1 cellular context compared by ENCODE assay signal in genomic region chr3:161332792-161333191, GRCh38.
TF ChIP-seq lines count a peak whose summit lies in the region.

No MANE protein-coding gene starts in this region.

TF ChIP-seq in HepG2, 621 proteins besides CTCF, POLR2A, EP300 and RAD21 (continued from another document and continues in another):
- peak; percentile 25; the same call in 1 of the 2 replicates for TF ChIP-seq NCOA2 (CRISPR knock-in tag; IDR thresholded peaks at IDR 0.05)
- TF ChIP-seq, protein P1, sequence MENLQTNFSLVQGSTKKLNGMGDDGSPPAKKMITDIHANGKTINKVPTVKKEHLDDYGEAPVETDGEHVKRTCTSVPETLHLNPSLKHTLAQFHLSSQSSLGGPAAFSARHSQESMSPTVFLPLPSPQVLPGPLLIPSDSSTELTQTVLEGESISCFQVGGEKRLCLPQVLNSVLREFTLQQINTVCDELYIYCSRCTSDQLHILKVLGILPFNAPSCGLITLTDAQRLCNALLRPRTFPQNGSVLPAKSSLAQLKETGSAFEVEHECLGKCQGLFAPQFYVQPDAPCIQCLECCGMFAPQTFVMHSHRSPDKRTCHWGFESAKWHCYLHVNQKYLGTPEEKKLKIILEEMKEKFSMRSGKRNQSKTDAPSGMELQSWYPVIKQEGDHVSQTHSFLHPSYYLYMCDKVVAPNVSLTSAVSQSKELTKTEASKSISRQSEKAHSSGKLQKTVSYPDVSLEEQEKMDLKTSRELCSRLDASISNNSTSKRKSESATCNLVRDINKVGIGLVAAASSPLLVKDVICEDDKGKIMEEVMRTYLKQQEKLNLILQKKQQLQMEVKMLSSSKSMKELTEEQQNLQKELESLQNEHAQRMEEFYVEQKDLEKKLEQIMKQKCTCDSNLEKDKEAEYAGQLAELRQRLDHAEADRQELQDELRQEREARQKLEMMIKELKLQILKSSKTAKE (CRISPR knock-in tag; IDR thresholded peaks at IDR 0.05; ENCODE audit: borderline replicate concordance) = no peak
- TF ChIP-seq ZNF850 (CRISPR knock-in tag; conservative IDR thresholded peaks at IDR 0.05) = no peak
- TF ChIP-seq ZNF761 (CRISPR knock-in tag; conservative IDR thresholded peaks at IDR 0.05) = no peak
- no peak for TF ChIP-seq MIER3 (CRISPR knock-in tag; IDR thresholded peaks at IDR 0.05; ENCODE audit: borderline replicate concordance)
- TF ChIP-seq AFF4 (CRISPR knock-in tag; IDR thresholded peaks at IDR 0.05) = no peak
- no peak for TF ChIP-seq TBP (CRISPR knock-in tag; IDR thresholded peaks at IDR 0.05)
- no peak for TF ChIP-seq ZNF317 (CRISPR knock-in tag; IDR thresholded peaks at IDR 0.05)
- no peak for TF ChIP-seq ZNF260 (CRISPR knock-in tag; IDR thresholded peaks at IDR 0.05; ENCODE audit: borderline replicate concordance, low read depth)
- no peak for TF ChIP-seq AGO2 (optimal IDR thresholded peaks at IDR 0.05; ENCODE audit: low read depth, low read length)
- no peak for TF ChIP-seq ZNF431 (CRISPR knock-in tag; IDR thresholded peaks at IDR 0.05; ENCODE audit: borderline replicate concordance, low read depth)
- no peak for TF ChIP-seq NR3C1 (CRISPR knock-in tag; IDR thresholded peaks at IDR 0.05)
- TF ChIP-seq, protein P2, sequence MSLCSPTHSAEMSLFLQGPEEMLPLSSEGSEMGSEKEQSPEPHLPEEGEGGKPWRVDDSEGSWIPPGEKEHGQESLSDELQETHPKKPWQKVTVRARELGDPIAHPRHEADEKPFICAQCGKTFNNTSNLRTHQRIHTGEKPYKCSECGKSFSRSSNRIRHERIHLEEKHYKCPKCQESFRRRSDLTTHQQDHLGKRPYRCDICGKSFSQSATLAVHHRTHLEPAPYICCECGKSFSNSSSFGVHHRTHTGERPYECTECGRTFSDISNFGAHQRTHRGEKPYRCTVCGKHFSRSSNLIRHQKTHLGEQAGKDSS (CRISPR knock-in tag; IDR thresholded peaks at IDR 0.05; ENCODE audit: borderline replicate concordance, low read depth) = no peak
- TF ChIP-seq LRRFIP1 (CRISPR knock-in tag; conservative IDR thresholded peaks at IDR 0.05) = no peak
- TF ChIP-seq, protein P3, sequence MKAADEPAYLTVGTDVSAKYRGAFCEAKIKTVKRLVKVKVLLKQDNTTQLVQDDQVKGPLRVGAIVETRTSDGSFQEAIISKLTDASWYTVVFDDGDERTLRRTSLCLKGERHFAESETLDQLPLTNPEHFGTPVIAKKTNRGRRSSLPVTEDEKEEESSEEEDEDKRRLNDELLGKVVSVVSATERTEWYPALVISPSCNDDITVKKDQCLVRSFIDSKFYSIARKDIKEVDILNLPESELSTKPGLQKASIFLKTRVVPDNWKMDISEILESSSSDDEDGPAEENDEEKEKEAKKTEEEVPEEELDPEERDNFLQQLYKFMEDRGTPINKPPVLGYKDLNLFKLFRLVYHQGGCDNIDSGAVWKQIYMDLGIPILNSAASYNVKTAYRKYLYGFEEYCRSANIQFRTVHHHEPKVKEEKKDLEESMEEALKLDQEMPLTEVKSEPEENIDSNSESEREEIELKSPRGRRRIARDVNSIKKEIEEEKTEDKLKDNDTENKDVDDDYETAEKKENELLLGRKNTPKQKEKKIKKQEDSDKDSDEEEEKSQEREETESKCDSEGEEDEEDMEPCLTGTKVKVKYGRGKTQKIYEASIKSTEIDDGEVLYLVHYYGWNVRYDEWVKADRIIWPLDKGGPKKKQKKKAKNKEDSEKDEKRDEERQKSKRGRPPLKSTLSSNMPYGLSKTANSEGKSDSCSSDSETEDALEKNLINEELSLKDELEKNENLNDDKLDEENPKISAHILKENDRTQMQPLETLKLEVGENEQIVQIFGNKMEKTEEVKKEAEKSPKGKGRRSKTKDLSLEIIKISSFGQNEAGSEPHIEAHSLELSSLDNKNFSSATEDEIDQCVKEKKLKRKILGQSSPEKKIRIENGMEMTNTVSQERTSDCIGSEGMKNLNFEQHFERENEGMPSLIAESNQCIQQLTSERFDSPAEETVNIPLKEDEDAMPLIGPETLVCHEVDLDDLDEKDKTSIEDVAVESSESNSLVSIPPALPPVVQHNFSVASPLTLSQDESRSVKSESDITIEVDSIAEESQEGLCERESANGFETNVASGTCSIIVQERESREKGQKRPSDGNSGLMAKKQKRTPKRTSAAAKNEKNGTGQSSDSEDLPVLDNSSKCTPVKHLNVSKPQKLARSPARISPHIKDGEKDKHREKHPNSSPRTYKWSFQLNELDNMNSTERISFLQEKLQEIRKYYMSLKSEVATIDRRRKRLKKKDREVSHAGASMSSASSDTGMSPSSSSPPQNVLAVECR (CRISPR knock-in tag; IDR thresholded peaks at IDR 0.05; ENCODE audit: borderline replicate concordance) = no peak
- TF ChIP-seq SRSF4 (IDR thresholded peaks at IDR 0.05; ENCODE audit: low read depth, low read length, poor library complexity, severe bottlenecking) = no peak
- no peak for TF ChIP-seq ZNF17 (CRISPR knock-in tag; IDR thresholded peaks at IDR 0.05)
- TF ChIP-seq EEA1 (CRISPR knock-in tag; IDR thresholded peaks at IDR 0.05; ENCODE audit: borderline replicate concordance) = no peak
- TF ChIP-seq SP140L (CRISPR knock-in tag; IDR thresholded peaks at IDR 0.05; ENCODE audit: borderline replicate concordance) = no peak
- 0 out of 2 replicates have a peak, but pooled peaks have one; percentile 38 for TF ChIP-seq HOXA5 (CRISPR knock-in tag; IDR thresholded peaks at IDR 0.05)
- TF ChIP-seq, protein P4, sequence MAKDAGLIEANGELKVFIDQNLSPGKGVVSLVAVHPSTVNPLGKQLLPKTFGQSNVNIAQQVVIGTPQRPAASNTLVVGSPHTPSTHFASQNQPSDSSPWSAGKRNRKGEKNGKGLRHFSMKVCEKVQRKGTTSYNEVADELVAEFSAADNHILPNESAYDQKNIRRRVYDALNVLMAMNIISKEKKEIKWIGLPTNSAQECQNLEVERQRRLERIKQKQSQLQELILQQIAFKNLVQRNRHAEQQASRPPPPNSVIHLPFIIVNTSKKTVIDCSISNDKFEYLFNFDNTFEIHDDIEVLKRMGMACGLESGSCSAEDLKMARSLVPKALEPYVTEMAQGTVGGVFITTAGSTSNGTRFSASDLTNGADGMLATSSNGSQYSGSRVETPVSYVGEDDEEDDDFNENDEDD (CRISPR knock-in tag; IDR thresholded peaks at IDR 0.05; ENCODE audit: borderline replicate concordance) = no peak
- TF ChIP-seq SNAPC4 (CRISPR knock-in tag; IDR thresholded peaks at IDR 0.05) = no peak
- no peak for TF ChIP-seq ZSCAN21 (CRISPR knock-in tag; IDR thresholded peaks at IDR 0.05; ENCODE audit: borderline replicate concordance)
- no peak for TF ChIP-seq ZBTB38 (CRISPR knock-in tag; IDR thresholded peaks at IDR 0.05)
- no peak for TF ChIP-seq HMG20B (CRISPR knock-in tag; conservative IDR thresholded peaks at IDR 0.05)
- no peak for TF ChIP-seq PRDM4 (CRISPR knock-in tag; IDR thresholded peaks at IDR 0.05; ENCODE audit: borderline replicate concordance)
- no peak for TF ChIP-seq TEAD3 (CRISPR knock-in tag; optimal IDR thresholded peaks at IDR 0.05; ENCODE audit: borderline replicate concordance)
- no peak for TF ChIP-seq POGZ (CRISPR knock-in tag; IDR thresholded peaks at IDR 0.05)
